Comparison of ENCODE assay signal across 8 cellular contexts in the genomic region with DNA sequence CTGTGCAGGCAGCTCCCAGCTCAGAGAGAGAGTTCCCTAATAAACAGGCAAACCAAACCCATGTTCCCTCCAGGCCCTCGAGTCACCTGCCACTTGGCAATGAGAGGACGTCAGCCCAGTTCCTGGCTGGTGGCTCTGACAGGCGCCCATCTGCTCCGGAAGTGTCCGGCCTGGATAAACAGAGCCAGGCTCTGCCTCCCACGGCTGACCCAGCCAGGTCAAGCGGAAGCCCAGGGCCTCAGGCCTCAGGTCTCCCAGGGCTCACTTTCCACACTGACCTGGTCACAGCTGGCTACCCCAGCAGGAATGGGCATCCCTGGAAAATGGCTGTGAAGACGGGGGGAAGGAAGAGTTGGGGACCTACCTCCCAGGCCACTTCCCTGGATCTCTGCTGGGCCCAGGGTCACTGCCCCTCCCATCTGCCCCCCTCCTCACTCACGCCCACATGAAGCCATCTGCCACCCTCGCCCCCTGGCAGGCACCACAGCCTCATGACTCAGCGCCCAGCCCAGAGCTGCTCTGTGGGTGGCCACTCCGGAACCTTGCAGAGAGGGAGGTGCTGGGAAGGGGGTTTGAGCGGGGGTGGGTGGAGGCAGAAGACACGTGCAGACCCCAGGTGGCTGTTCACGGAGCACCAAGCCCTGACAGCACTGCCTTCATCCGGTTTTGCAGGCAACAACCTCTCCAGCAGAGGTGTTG. TPM values are rescaled to one million over a fixed set of nuclear protein-coding genes. Genes with fewer than 3 reads are reported as not detected.
DNase-seq lines count a peak whose midpoint lies in the region; ATAC-seq and TF ChIP-seq lines count a peak whose summit lies in the region.

No MANE protein-coding gene starts in this region.

- no peaks in the 10 kb centered on the region for H3K36me3 ChIP-seq in heart right ventricle

- no peaks in the 10 kb centered on the region for H3K9me3 ChIP-seq in heart right ventricle

- H3K27me3 ChIP-seq in heart right ventricle: no peaks in the 10 kb centered on the region

- in situ Hi-C loops in ACHN (cut with HindIII; ENCODE audit: low pct_ligation_motif_present, low pct_unique_long_range_greater_than_20kb, low sequenced_read_pairs): no loop called here

- WGBS in heart right ventricle, 2 donors: 65 to 68% methylated on average over 16 of the region's 16 CpGs

- no peak overlapping the region for H3K4me3 ChIP-seq in heart right ventricle

- no peaks in the 10 kb centered on the region for H3K9me3 Mint-ChIP-seq in activated CD8-positive, alpha-beta memory T cell treated with anti-CD3 and anti-CD28 coated beads, Interleukin-2, amount 10 ng/mL, durations not matched to agents 7 days and 5 days (ENCODE audit: low read depth)

- no peak for TF ChIP-seq CTCF in heart right ventricle (IDR thresholded peaks at IDR 0.05)

- peaks cover 5 to 60% (median 23%) of the 10 kb centered on the region in 9 donors for H3K4me1 ChIP-seq in heart right ventricle

- DNase-seq in ACHN (peak; percentile 89), LHCN-M2 (ENCODE audit: low read depth) (peak; percentile 77), heart right ventricle (peak; percentile 29 to 34), amniotic stem cell (lab: John Stamatoyannopoulos, UW) (no peak)
- DNase-seq in activated CD8-positive, alpha-beta memory T cell treated with anti-CD3 and anti-CD28 coated beads, Interleukin-2, amount 10 ng/mL, durations not matched to agents 7 days and 5 days: peak; percentile 58
- peak; percentile 8 for DNase-seq in stimulated activated CD8-positive, alpha-beta memory T cell treated with anti-CD3 and anti-CD28 coated beads, Interleukin-12 subunit alpha, Interleukin-12 subunit beta, amount 100 ng/mL, for 24 hours (ENCODE audit: extremely low read depth)

- intact Hi-C loops in heart right ventricle (cut with DNase I): no loop called here

- no peaks in the 10 kb centered on the region for H3K27me3 Mint-ChIP-seq in activated CD8-positive, alpha-beta memory T cell treated with anti-CD3 and anti-CD28 coated beads, Interleukin-2, amount 10 ng/mL, durations not matched to agents 7 days and 5 days

- peak overlapping the region in 6 of 10 donors; percentile 21 to 56 (median 35) for H3K27ac ChIP-seq in heart right ventricle

- no peaks in the 10 kb centered on the region for H3K36me3 Mint-ChIP-seq in activated CD8-positive, alpha-beta memory T cell treated with anti-CD3 and anti-CD28 coated beads, Interleukin-2, amount 10 ng/mL, durations not matched to agents 7 days and 5 days

- CTCF ChIA-PET in activated CD8-positive, alpha-beta memory T cell treated with anti-CD3 and anti-CD28 coated beads, Interleukin-2, amount 10 ng/mL, durations not matched to agents 7 days and 5 days (lab: Charles Lee): interaction anchor here (1.2 kb wide), 1 partner anchor 106 kb away, joined by 5 read pairs; no protein-coding TSS in a partner anchor

- ATAC-seq in activated CD8-positive, alpha-beta memory T cell treated with anti-CD3 and anti-CD28 coated beads, Interleukin-2, amount 10 ng/mL, durations not matched to agents 7 days and 5 days: peak; percentile 52
- ATAC-seq in heart right ventricle (peak in 7 of 8 donors; percentile 34 to 59 (median 47)), HG03280 (IDR thresholded peaks at IDR 0.05; ENCODE audit: unreplicated experiment) (no peak), HG03342 (IDR thresholded peaks at IDR 0.05; ENCODE audit: unreplicated experiment) (no peak)

- peaks cover 60% of the 10 kb centered on the region for H3K4me1 Mint-ChIP-seq in activated CD8-positive, alpha-beta memory T cell treated with anti-CD3 and anti-CD28 coated beads, Interleukin-2, amount 10 ng/mL, durations not matched to agents 7 days and 5 days

- no peak overlapping the region for H3K4me3 Mint-ChIP-seq in activated CD8-positive, alpha-beta memory T cell treated with anti-CD3 and anti-CD28 coated beads, Interleukin-2, amount 10 ng/mL, durations not matched to agents 7 days and 5 days

- peak overlapping the region; percentile 64 for H3K27ac Mint-ChIP-seq in activated CD8-positive, alpha-beta memory T cell treated with anti-CD3 and anti-CD28 coated beads, Interleukin-2, amount 10 ng/mL, durations not matched to agents 7 days and 5 days

RNA-seq across cellular contexts. Expression of a gene that starts 37.4 kb away (rescaled TPM):
- total RNA-seq in LHCN-M2 (2014; rRNA removed): 38.6 and 39.7 TPM in 2 replicates
- 16.7 TPM for polyA plus RNA-seq in LHCN-M2 (2012)
- 100 to 1,000 TPM; 102 to 223 TPM for total RNA-seq in activated CD8-positive, alpha-beta memory T cell treated with anti-CD3 and anti-CD28 coated beads, Interleukin-2, amount 10 ng/mL, durations not matched to agents 7 days and 5 days
- 10 to 100 TPM in 9 of 10 donors, 1 to 10 TPM in 1; 9.0 to 53.7 (median 22.9) TPM for total RNA-seq in heart right ventricle
- 10 to 100 TPM in 1 of 2 donors, 1 to 10 TPM in 1; 5.3 to 20.2 TPM for polyA plus RNA-seq in heart right ventricle

Comparison
In these comparisons a context has a peak if more than half of its experiments do, and no peak if none do; other contexts are left out.
1. ATAC-seq: peak in activated CD8-positive, alpha-beta memory T cell treated with anti-CD3 and anti-CD28 coated beads, Interleukin-2, amount 10 ng/mL, durations not matched to agents 7 days and 5 days (single experiment) and heart right ventricle (7 of 8); none in HG03280 (single experiment) and HG03342 (single experiment).